Comparison of ENCODE assay signal across 8 cellular contexts in genomic region chr14:39174560-39175444, GRCh38. TPM values are rescaled to one million over a fixed set of nuclear protein-coding genes. Genes with fewer than 3 reads are reported as not detected.
DNase-seq lines count a peak whose midpoint lies in the region; ATAC-seq and TF ChIP-seq lines count a peak whose summit lies in the region.

Gene PNN, plus strand, starts transcription at chr14:39175254. Its CDS starts 26 bp downstream, at chr14:39175280.

- H3K4me3 ChIP-seq in GM12875 (ENCODE audit: low read depth, low read length) (peak within 1 kb of the TSS; percentile 64), adipocyte (ENCODE audit: low read length) (peak within 1 kb of the TSS; percentile 99), cardiac muscle cell (peak within 1 kb of the TSS; percentile 51), parathyroid adenoma (ENCODE audit: low read depth, low read length) (peak within 1 kb of the TSS; percentile 73), tibial nerve (peak within 1 kb of the TSS; percentile 63 to 96 (median 86))

- no peak for TF ChIP-seq CTCF in GM12875 (IDR thresholded peaks at IDR 0.05; ENCODE audit: borderline replicate concordance, insufficient read depth, low read depth, low read length)
- TF ChIP-seq CTCF in cardiac muscle cell (IDR thresholded peaks at IDR 0.05; ENCODE audit: low read depth, low read length): no peak
- peak; percentile 16 for TF ChIP-seq CTCF in parathyroid adenoma (IDR thresholded peaks at IDR 0.05)
- peak in 2 of 5 experiments; percentile 27 to 58 for TF ChIP-seq CTCF in tibial nerve (IDR thresholded peaks at IDR 0.05)

- ATAC-seq in HG02798 (IDR thresholded peaks at IDR 0.05; ENCODE audit: poor library complexity, unreplicated experiment): peak; percentile 95

- WGBS in tibial nerve, 2 donors: 8 to 9% methylated on average over 42 to 46 of the region's 56 CpGs

- H3K27ac ChIP-seq in cardiac muscle cell (peak within 1 kb of the TSS; percentile 94), parathyroid adenoma (peak within 1 kb of the TSS; percentile 93), tibial nerve (peak within 1 kb of the TSS; percentile 90 to 97 (median 92))

- no peaks in the 10 kb centered on the region for H3K27me3 ChIP-seq in adipocyte (replicated peaks; ENCODE audit: control insufficient read depth, insufficient read depth, low read length)
- H3K27me3 ChIP-seq in cardiac muscle cell: no peaks in the 10 kb centered on the region
- no peaks in the 10 kb centered on the region for H3K27me3 ChIP-seq in parathyroid adenoma (ENCODE audit: control insufficient read depth, insufficient read depth, low read length)
- H3K27me3 ChIP-seq in tibial nerve: no peaks in the 10 kb centered on the region

- H3K4me2 ChIP-seq in parathyroid adenoma (ENCODE audit: low read length): peak within 1 kb of the TSS; percentile 86

- TF ChIP-seq POLR2A in tibial nerve (IDR thresholded peaks at IDR 0.05): peak; percentile 87 to 92

- no peaks in the 10 kb centered on the region for H3K9me3 ChIP-seq in adipocyte (ENCODE audit: control insufficient read depth, low read length)
- H3K9me3 ChIP-seq in cardiac muscle cell (ENCODE audit: low read depth): no peaks in the 10 kb centered on the region
- no peaks in the 10 kb centered on the region for H3K9me3 ChIP-seq in parathyroid adenoma (ENCODE audit: control insufficient read depth, low read length)
- H3K9me3 ChIP-seq in tibial nerve: no peaks in the 10 kb centered on the region

- H3K79me2 ChIP-seq in parathyroid adenoma: peaks cover 16% of the 10 kb centered on the region

- H3K36me3 ChIP-seq in adipocyte (ENCODE audit: control insufficient read depth, insufficient read depth, low read length, severe bottlenecking): peaks cover 37% of the 10 kb centered on the region
- H3K36me3 ChIP-seq in cardiac muscle cell: peaks cover 36% of the 10 kb centered on the region
- no peaks in the 10 kb centered on the region for H3K36me3 ChIP-seq in parathyroid adenoma (ENCODE audit: control insufficient read depth, insufficient read depth, low read length)
- peaks cover 5 to 30% (median 18%) of the 10 kb centered on the region in 3 donors for H3K36me3 ChIP-seq in tibial nerve

- H3K4me1 ChIP-seq in adipocyte (ENCODE audit: control insufficient read depth, insufficient read depth, low read length) (peaks cover 23% of the 10 kb centered on the region), cardiac muscle cell (ENCODE audit: low read depth) (peaks cover 12% of the 10 kb centered on the region), parathyroid adenoma (no peaks in the 10 kb centered on the region), tibial nerve (peaks cover 0 to 27% (median 11%) of the 10 kb centered on the region in 4 donors)

- peak; percentile 71 to 98 for TF ChIP-seq EP300 in tibial nerve (IDR thresholded peaks at IDR 0.05)

- peak; percentile 99 for DNase-seq in NCI-H1436 (lab: John Stamatoyannopoulos, UW)
- DNase-seq in T follicular helper cell (ENCODE audit: low read depth): peak; percentile 96
- peak; percentile 99 for DNase-seq in adipocyte (ENCODE audit: low read depth)
- peak; percentile 98 to 100 for DNase-seq in cardiac muscle cell (ENCODE audit: low read depth in 1 of 2, low spot score in 1 of 2)
- peak; percentile 91 to 93 for DNase-seq in tibial nerve (ENCODE audit: low spot score in 2 of 2)

- H2AFZ ChIP-seq in parathyroid adenoma: peak within 1 kb of the TSS; percentile 91

- H3K9ac ChIP-seq in adipocyte (ENCODE audit: low read length) (peak within 1 kb of the TSS; percentile 99), parathyroid adenoma (peak within 1 kb of the TSS; percentile 93)

RNA-seq across cellular contexts. Expression of gene PNN, which starts in this region (rescaled TPM):
- 35.3 and 67.0 TPM in 2 replicates for total RNA-seq in cardiac muscle cell
- polyA plus RNA-seq in cardiac muscle cell: 110 and 115 TPM in 2 replicates
- total RNA-seq in tibial nerve: 10 to 100 TPM; 38.2 to 40.2 (median 38.7) TPM

Comparison
In these comparisons a context has a peak if more than half of its experiments do, and no peak if none do; other contexts are left out.
1. Peak in every context shown above with its lines: DNase-seq, ATAC-seq, H3K4me3 ChIP-seq and H3K27ac ChIP-seq.